ENCODE assay signal across 20 cellular contexts in genomic region chr4:8291701-8292387, GRCh38. TPM values are rescaled to one million over a fixed set of nuclear protein-coding genes. Genes with fewer than 3 reads are reported as not detected.
"Had no signal": no experiment of that assay in that cellular context is flagged by ENCODE, and none has a peak within 500 bp of the region (broad histone marks: within the 10 kb centered on the region; RNA-seq: fewer than 3 reads in every experiment).

No MANE protein-coding gene starts in this region.

- H3K36me3 Mint-ChIP-seq: natural killer cell treated with Interleukin-12 subunit alpha and Interleukin-12 subunit beta and Interleukin-15 and Interleukin-18, amount 100 ng/mL, for 72 hours had no signal

- H3K27ac ChIP-seq: colonic mucosa, dorsolateral prefrontal cortex, esophagus muscularis mucosa, upper lobe of left lung had no signal

- H3K9me3 ChIP-seq: colonic mucosa, esophagus muscularis mucosa, upper lobe of left lung had no signal

- H3K27ac Mint-ChIP-seq: activated CD8-positive, alpha-beta T cell treated with anti-CD3 and anti-CD28 coated beads, Interleukin-2, amount 10 ng/mL, durations not matched to agents 7 days and 5 days; activated naive CD8-positive, alpha-beta T cell treated with anti-CD3 and anti-CD28 coated beads, Interleukin-2, amount 50 U/mL, for 24 hours; activated T-helper 1 cell treated with anti-CD3 and anti-CD28 coated beads, Interleukin-12 subunit alpha, Interleukin-12 subunit beta, Interleukin-2, Interleukin-4 antibody, amounts not matched to agents 30 ng/mL and 10 ng/mL and 1 ng/mL, durations not matched to agents 14 hours and 24 hours and 36 hours; brain; mesothelial cell of epicardium; natural killer cell treated with Interleukin-12 subunit alpha and Interleukin-12 subunit beta and Interleukin-15 and Interleukin-18, amount 100 ng/mL, for 72 hours had no signal

- H3K4me1 Mint-ChIP-seq: activated naive CD8-positive, alpha-beta T cell treated with anti-CD3 and anti-CD28 coated beads, Interleukin-2, amount 50 U/mL, for 24 hours; brain; central memory CD8-positive, alpha-beta T cell; mesothelial cell of epicardium had no signal

- H3K27me3 Mint-ChIP-seq: activated naive CD8-positive, alpha-beta T cell treated with anti-CD3 and anti-CD28 coated beads, Interleukin-2, amount 50 U/mL, for 24 hours; central memory CD8-positive, alpha-beta T cell had no signal

- H3K4me3 Mint-ChIP-seq: activated CD8-positive, alpha-beta T cell treated with anti-CD3 and anti-CD28 coated beads, Interleukin-2, amount 10 ng/mL, durations not matched to agents 7 days and 5 days; activated naive CD8-positive, alpha-beta T cell treated with anti-CD3 and anti-CD28 coated beads, Interleukin-2, amount 50 U/mL, for 24 hours; activated T-helper 1 cell treated with anti-CD3 and anti-CD28 coated beads, Interleukin-12 subunit alpha, Interleukin-12 subunit beta, Interleukin-2, Interleukin-4 antibody, amounts not matched to agents 30 ng/mL and 10 ng/mL and 1 ng/mL, durations not matched to agents 14 hours and 24 hours and 36 hours; brain; central memory CD8-positive, alpha-beta T cell; mesothelial cell of epicardium; natural killer cell treated with Interleukin-12 subunit alpha and Interleukin-12 subunit beta and Interleukin-15 and Interleukin-18, amount 100 ng/mL, for 72 hours had no signal

- H3K4me3 ChIP-seq: colonic mucosa, dorsolateral prefrontal cortex, esophagus muscularis mucosa, upper lobe of left lung had no signal

- DNase-seq: activated CD4-positive, alpha-beta T cell treated with anti-CD3 and anti-CD28 coated beads for 1 hour; activated CD4-positive, alpha-beta T cell treated with anti-CD3 and anti-CD28 coated beads, Interleukin-2, amount 50 U/mL, for 1 hour; activated CD8-positive, alpha-beta T cell treated with anti-CD3 and anti-CD28 coated beads, Interleukin-2, amount 10 ng/mL, durations not matched to agents 7 days and 5 days; activated gamma-delta T cell; activated naive CD4-positive, alpha-beta T cell treated with anti-CD3 and anti-CD28 coated beads, Interleukin-2, amount 50 U/mL, for 16 hours; activated naive CD8-positive, alpha-beta T cell treated with anti-CD3 and anti-CD28 coated beads, Interleukin-2, amount 50 U/mL, for 24 hours; anterior cingulate cortex; colonic mucosa; islet precursor cell; mammary epithelial cell; stimulated activated CD4-positive, alpha-beta T cell treated with anti-CD3 and anti-CD28 coated beads, Interleukin-4, amount 100 ng/mL, for 24 hours; stimulated activated naive CD4-positive, alpha-beta T cell treated with Interleukin-2 at 50 U/mL for 16 hours had no signal

- H3K4me1 ChIP-seq: colonic mucosa, esophagus muscularis mucosa, upper lobe of left lung had no signal

- H3K27me3 ChIP-seq: colonic mucosa, dorsolateral prefrontal cortex, esophagus muscularis mucosa, upper lobe of left lung had no signal

- H3K36me3 ChIP-seq: colonic mucosa had no signal

RNA-seq across cellular contexts. Expression of gene HTRA3, which starts 22.3 kb away (rescaled TPM):
- total RNA-seq: activated CD8-positive, alpha-beta T cell treated with anti-CD3 and anti-CD28 coated beads, Interleukin-2, amount 10 ng/mL, durations not matched to agents 7 days and 5 days; activated T-helper 1 cell treated with anti-CD3 and anti-CD28 coated beads, Interleukin-12 subunit alpha, Interleukin-12 subunit beta, Interleukin-2, Interleukin-4 antibody, amounts not matched to agents 30 ng/mL and 10 ng/mL and 1 ng/mL, durations not matched to agents 14 hours and 24 hours and 36 hours; natural killer cell treated with Interleukin-12 subunit alpha and Interleukin-12 subunit beta and Interleukin-15 and Interleukin-18, amount 100 ng/mL, for 72 hours had no signal
- polyA plus RNA-seq: mammary epithelial cell had no signal
